Comparison of ENCODE assay signal across 14 cellular contexts in the genomic region with DNA sequence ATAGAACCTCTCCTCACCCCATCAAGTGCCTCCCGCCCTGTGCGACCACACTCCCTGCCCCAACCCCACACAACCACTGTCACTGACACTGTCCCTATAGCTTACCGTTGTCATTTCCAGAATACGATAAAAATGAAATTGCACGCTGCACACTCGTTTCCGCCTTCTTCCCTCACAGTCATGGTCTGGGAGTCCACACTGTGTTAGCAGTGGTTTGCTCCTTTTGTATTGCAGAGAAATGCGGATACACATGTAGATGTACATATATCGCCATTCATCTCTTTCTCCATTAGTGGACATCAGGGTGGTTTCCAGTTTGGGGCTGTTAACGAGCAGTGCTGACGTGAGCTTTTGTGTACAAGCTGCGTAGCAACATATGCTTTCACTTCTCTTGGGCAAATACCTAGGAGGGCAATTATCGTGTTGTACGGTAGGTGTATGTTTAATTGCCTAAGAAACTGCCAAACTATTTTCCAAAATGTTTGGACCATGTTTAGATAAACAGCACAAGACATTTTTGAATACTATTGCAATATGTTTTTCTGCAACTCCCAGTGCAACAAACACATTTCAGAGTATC. TPM values are rescaled to one million over a fixed set of nuclear protein-coding genes. Genes with fewer than 3 reads are reported as not detected.
DNase-seq lines count a peak whose midpoint lies in the region; ATAC-seq and TF ChIP-seq lines count a peak whose summit lies in the region.
"Had no signal": no experiment of that assay in that cellular context is flagged by ENCODE, and none has a peak within 500 bp of the region (broad histone marks: within the 10 kb centered on the region; RNA-seq: fewer than 3 reads in every experiment).

No MANE protein-coding gene starts in this region.

- intact Hi-C loops in activated T-helper 1 cell treated with anti-CD3 and anti-CD28 coated beads, Interleukin-12 subunit alpha, Interleukin-12 subunit beta, Interleukin-2, Interleukin-4 antibody, amounts not matched to agents 30 ng/mL and 10 ng/mL and 1 ng/mL, durations not matched to agents 14 hours and 24 hours and 36 hours (cut with micrococcal nuclease), result loop anchor here (1.0 to 2.0 kb wide), 4 partner anchors 11 to 38 kb away; no protein-coding TSS in a partner anchor
- intact Hi-C loops in colonic mucosa (cut with DNase I), result no loop called here

- peak overlapping the region; percentile 91 for H3K27ac Mint-ChIP-seq in activated T-helper 1 cell treated with anti-CD3 and anti-CD28 coated beads, Interleukin-12 subunit alpha, Interleukin-12 subunit beta, Interleukin-2, Interleukin-4 antibody, amounts not matched to agents 30 ng/mL and 10 ng/mL and 1 ng/mL, durations not matched to agents 14 hours and 24 hours and 36 hours

- peak overlapping the region; percentile 58 for H3K4me2 ChIP-seq in Karpas-422 (ENCODE audit: low read depth, low read length, poor library complexity, severe bottlenecking)
- no peak overlapping the region for H3K4me2 ChIP-seq in neural cell (ENCODE audit: low read length)

- H3K9ac ChIP-seq in Karpas-422 (ENCODE audit: low read length), result peak overlapping the region; percentile 23; the same call in 1 of the 2 replicates
- H3K9ac ChIP-seq in neural cell (ENCODE audit: low read length), result no peak overlapping the region
- peak overlapping the region in 1 of 2 donors; percentile 30 for H3K9ac ChIP-seq in colonic mucosa (ENCODE audit: low read depth in 2 of 2, low read length in 2 of 2)

- no peak for TF ChIP-seq EP300 in neural cell (conservative IDR thresholded peaks at IDR 0.05; ENCODE audit: poor library complexity, severe bottlenecking)

- H4K20me1 ChIP-seq in Karpas-422 (ENCODE audit: insufficient read depth, low read depth, low read length) (no peaks in the 10 kb centered on the region), neural cell (ENCODE audit: insufficient read depth) (no peaks in the 10 kb centered on the region)

- no peak for TF ChIP-seq RAD21 in neural cell (conservative IDR thresholded peaks at IDR 0.05)

- H3K27me3 ChIP-seq in Karpas-422 (ENCODE audit: low read length) (no peaks in the 10 kb centered on the region), neural cell (ENCODE audit: insufficient read depth, low read depth, low read length) (no peaks in the 10 kb centered on the region), colonic mucosa (no peaks in the 10 kb centered on the region)
- H3K27me3 ChIP-seq: vagina had no signal

- H3K36me3 Mint-ChIP-seq in activated T-helper 1 cell treated with anti-CD3 and anti-CD28 coated beads, Interleukin-12 subunit alpha, Interleukin-12 subunit beta, Interleukin-2, Interleukin-4 antibody, amounts not matched to agents 30 ng/mL and 10 ng/mL and 1 ng/mL, durations not matched to agents 14 hours and 24 hours and 36 hours (ENCODE audit: low read depth), result peaks cover 32% of the 10 kb centered on the region

- peak overlapping the region; percentile 74 for H3K4me3 Mint-ChIP-seq in activated T-helper 1 cell treated with anti-CD3 and anti-CD28 coated beads, Interleukin-12 subunit alpha, Interleukin-12 subunit beta, Interleukin-2, Interleukin-4 antibody, amounts not matched to agents 30 ng/mL and 10 ng/mL and 1 ng/mL, durations not matched to agents 14 hours and 24 hours and 36 hours

- H3K9me2 ChIP-seq in Karpas-422 (replicated peaks; ENCODE audit: insufficient read depth, low read length), result no peaks in the 10 kb centered on the region
- no peaks in the 10 kb centered on the region for H3K9me2 ChIP-seq in neural cell (ENCODE audit: insufficient read depth, low read length)

- H3K36me3 ChIP-seq in Karpas-422 (ENCODE audit: insufficient read depth, low read length) (no peaks in the 10 kb centered on the region), neural cell (ENCODE audit: insufficient read depth, low read length) (no peaks in the 10 kb centered on the region), colonic mucosa (no peaks in the 10 kb centered on the region)
- H3K36me3 ChIP-seq: vagina had no signal

- peaks cover 14% of the 10 kb centered on the region for H3K4me1 ChIP-seq in Karpas-422 (ENCODE audit: low read length)
- H3K4me1 ChIP-seq in colonic mucosa, result no peaks in the 10 kb centered on the region

- H3K9me3 Mint-ChIP-seq in activated T-helper 1 cell treated with anti-CD3 and anti-CD28 coated beads, Interleukin-12 subunit alpha, Interleukin-12 subunit beta, Interleukin-2, Interleukin-4 antibody, amounts not matched to agents 30 ng/mL and 10 ng/mL and 1 ng/mL, durations not matched to agents 14 hours and 24 hours and 36 hours, result no peaks in the 10 kb centered on the region

- no peak overlapping the region for H3K27ac ChIP-seq in Karpas-422 (ENCODE audit: low read length)
- H3K27ac ChIP-seq in neural cell (ENCODE audit: low read length), result peak overlapping the region; percentile 67
- no peak overlapping the region for H3K27ac ChIP-seq in colonic mucosa
- H3K27ac ChIP-seq: vagina had no signal

- no peak for ATAC-seq in HG02840 (IDR thresholded peaks at IDR 0.05; ENCODE audit: low FRiP score, unreplicated experiment)
- ATAC-seq: HCT116 had no signal

- H3K4me1 Mint-ChIP-seq in activated T-helper 1 cell treated with anti-CD3 and anti-CD28 coated beads, Interleukin-12 subunit alpha, Interleukin-12 subunit beta, Interleukin-2, Interleukin-4 antibody, amounts not matched to agents 30 ng/mL and 10 ng/mL and 1 ng/mL, durations not matched to agents 14 hours and 24 hours and 36 hours (ENCODE audit: low read depth), result peaks cover 54% of the 10 kb centered on the region

- H3F3A ChIP-seq in neural cell (ENCODE audit: insufficient read depth, low read length, poor library complexity, severe bottlenecking), result no peaks in the 10 kb centered on the region

- no peaks in the 10 kb centered on the region for H3K27me3 Mint-ChIP-seq in activated T-helper 1 cell treated with anti-CD3 and anti-CD28 coated beads, Interleukin-12 subunit alpha, Interleukin-12 subunit beta, Interleukin-2, Interleukin-4 antibody, amounts not matched to agents 30 ng/mL and 10 ng/mL and 1 ng/mL, durations not matched to agents 14 hours and 24 hours and 36 hours (ENCODE audit: insufficient read depth)

- H3K9me3 ChIP-seq in Karpas-422 (ENCODE audit: low read length) (no peaks in the 10 kb centered on the region), neural cell (ENCODE audit: low read length) (no peaks in the 10 kb centered on the region), colonic mucosa (no peaks in the 10 kb centered on the region)
- H3K9me3 ChIP-seq: vagina had no signal

- no peak for DNase-seq in GM12864 (ENCODE audit: low read depth)
- no peak for DNase-seq in Karpas-422
- no peak for DNase-seq in activated T-helper 1 cell treated with anti-CD3 and anti-CD28 coated beads, Interleukin-12 subunit alpha, Interleukin-12 subunit beta, Interleukin-2, Interleukin-4 antibody, amounts not matched to agents 30 ng/mL and 10 ng/mL and 1 ng/mL, durations not matched to agents 14 hours and 24 hours and 36 hours (ENCODE audit: low spot score)
- no peak for DNase-seq in colonic mucosa
- DNase-seq in hypothalamus (lab: John Stamatoyannopoulos, UW), result no peak
- DNase-seq in ureter (ENCODE audit: low spot score), result no peak
- DNase-seq: cerebellar nuclear complex, NCI-H1105 treated with DMSO at 0.1 percent for 48 hours had no signal

- H2AFZ ChIP-seq in Karpas-422 (ENCODE audit: low read length), result peak overlapping the region; percentile 66; the same call in 1 of the 2 replicates
- H2AFZ ChIP-seq in neural cell (ENCODE audit: low read depth, low read length), result no peak overlapping the region

- H3K79me2 ChIP-seq in Karpas-422 (ENCODE audit: low read length) (no peaks in the 10 kb centered on the region), neural cell (replicated peaks; ENCODE audit: insufficient read depth, low read length) (no peaks in the 10 kb centered on the region)

- TF ChIP-seq CTCF in GM12864 (IDR thresholded peaks at IDR 0.05; ENCODE audit: low read depth, low read length, missing control alignments), result no peak
- TF ChIP-seq CTCF in neural cell (IDR thresholded peaks at IDR 0.05; ENCODE audit: poor library complexity, severe bottlenecking), result no peak
- TF ChIP-seq CTCF in colonic mucosa (IDR thresholded peaks at IDR 0.05), result no peak

- peak overlapping the region; percentile 58 for H3K4me3 ChIP-seq in GM12864 (ENCODE audit: low read depth, low read length)
- H3K4me3 ChIP-seq in Karpas-422 (ENCODE audit: low read length), result peak overlapping the region; percentile 47; the same call in 1 of the 2 replicates
- H3K4me3 ChIP-seq in neural cell (ENCODE audit: low read length), result no peak overlapping the region
- no peak overlapping the region for H3K4me3 ChIP-seq in colonic mucosa
- H3K4me3 ChIP-seq: vagina had no signal

TF ChIP-seq in neural cell, 6 proteins besides CTCF, POLR2A, EP300 and RAD21 (continues in another document):
- TF ChIP-seq EZH2 (IDR thresholded peaks at IDR 0.05; ENCODE audit: borderline replicate concordance, insufficient read depth, low read length, poor library complexity, severe bottlenecking) (no peak), SMC3 (conservative IDR thresholded peaks at IDR 0.05; ENCODE audit: poor library complexity) (no peak), MXI1 (conservative IDR thresholded peaks at IDR 0.05; ENCODE audit: poor library complexity, severe bottlenecking) (no peak), POLR2AphosphoS5 (IDR thresholded peaks at IDR 0.05) (no peak)

RNA-seq across cellular contexts. Expression of gene CD5, which starts 59.2 kb away (rescaled TPM):
- not detected in 2 replicates for total RNA-seq in Karpas-422 (2014; rRNA removed; shearing (Covaris generic); ENCODE audit: low replicate concordance)
- total RNA-seq in activated T-helper 1 cell treated with anti-CD3 and anti-CD28 coated beads, Interleukin-12 subunit alpha, Interleukin-12 subunit beta, Interleukin-2, Interleukin-4 antibody, amounts not matched to agents 30 ng/mL and 10 ng/mL and 1 ng/mL, durations not matched to agents 14 hours and 24 hours and 36 hours, result 336 and 339 TPM in 2 replicates
- polyA plus RNA-seq in neural cell, result not detected in 2 replicates
- not detected in 2 replicates for polyA minus RNA-seq in neural cell
- 1 to 10 TPM; 2.1 to 2.4 TPM for total RNA-seq in colonic mucosa
- total RNA-seq in ureter, result 1.6 TPM
- total RNA-seq: fibroblast of villous mesenchyme, Right ventricle myocardium superior had no signal

Comparison
In these comparisons a context has a peak if more than half of its experiments do, and no peak if none do; other contexts are left out.
1. H3K4me3 ChIP-seq: peak in GM12864 (single experiment) and Karpas-422 (single experiment); none in neural cell (single experiment) and colonic mucosa (single experiment).
2. RNA of gene CD5, which starts 59.2 kb away (total RNA-seq): 336 to 339 TPM in activated T-helper 1 cell treated with anti-CD3 and anti-CD28 coated beads, Interleukin-12 subunit alpha, Interleukin-12 subunit beta, Interleukin-2, Interleukin-4 antibody, amounts not matched to agents 30 ng/mL and 10 ng/mL and 1 ng/mL, durations not matched to agents 14 hours and 24 hours and 36 hours; 2.1 to 2.4 TPM in colonic mucosa, 1.6 TPM in ureter (single experiment) and not detected in Karpas-422; every median in the first group is over 10 times any median in the second.